1 cellular context compared by ENCODE assay signal in the genomic region with DNA sequence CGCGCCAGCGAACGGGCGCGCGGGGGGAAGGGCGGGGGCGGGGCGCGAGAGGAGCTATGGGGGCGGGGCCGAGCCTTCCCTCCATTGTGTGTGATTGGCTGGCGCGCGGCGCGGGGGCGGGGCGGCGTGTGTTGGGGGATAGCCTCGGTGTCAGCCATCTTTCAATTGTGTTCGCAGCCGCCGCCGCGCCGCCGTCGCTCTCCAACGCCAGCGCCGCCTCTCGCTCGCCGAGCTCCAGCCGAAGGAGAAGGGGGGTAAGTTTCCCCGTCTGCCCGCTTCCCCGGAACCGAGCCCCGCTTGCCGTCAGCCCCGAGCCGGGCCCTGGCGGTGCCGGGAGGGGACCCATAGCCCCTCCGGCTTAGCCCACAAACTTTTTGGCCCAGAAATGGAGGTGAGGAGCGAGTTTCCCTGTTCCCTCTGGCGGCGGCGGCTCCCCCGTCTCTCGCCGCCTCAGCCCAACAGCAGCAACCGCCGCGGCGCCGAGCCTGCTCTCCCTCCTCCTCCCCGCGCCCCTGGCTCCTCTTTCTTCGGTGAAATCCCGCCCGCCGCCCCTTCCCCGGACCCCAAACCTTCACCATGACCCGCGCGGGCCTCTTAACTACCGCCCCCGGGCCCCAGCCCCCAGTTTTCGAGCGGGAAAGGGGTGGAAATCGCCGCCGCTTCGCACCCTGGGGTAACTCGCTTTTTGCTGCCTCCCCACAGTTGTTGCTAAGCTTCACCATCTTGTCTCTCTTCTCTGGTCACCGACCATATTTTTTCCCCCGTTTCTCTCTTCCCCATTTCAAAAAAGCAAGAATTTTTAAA.
TF ChIP-seq lines count a peak whose summit lies in the region.

A gene (plus strand): TSS at position 159 of the 804 bp plus-strand sequence. CDS start 1,636 bp downstream, outside the sequence.

TF ChIP-seq in GM12878, 131 proteins besides CTCF, POLR2A, EP300 and RAD21 (continued from another document and continues in another):
- TF ChIP-seq, protein P1, sequence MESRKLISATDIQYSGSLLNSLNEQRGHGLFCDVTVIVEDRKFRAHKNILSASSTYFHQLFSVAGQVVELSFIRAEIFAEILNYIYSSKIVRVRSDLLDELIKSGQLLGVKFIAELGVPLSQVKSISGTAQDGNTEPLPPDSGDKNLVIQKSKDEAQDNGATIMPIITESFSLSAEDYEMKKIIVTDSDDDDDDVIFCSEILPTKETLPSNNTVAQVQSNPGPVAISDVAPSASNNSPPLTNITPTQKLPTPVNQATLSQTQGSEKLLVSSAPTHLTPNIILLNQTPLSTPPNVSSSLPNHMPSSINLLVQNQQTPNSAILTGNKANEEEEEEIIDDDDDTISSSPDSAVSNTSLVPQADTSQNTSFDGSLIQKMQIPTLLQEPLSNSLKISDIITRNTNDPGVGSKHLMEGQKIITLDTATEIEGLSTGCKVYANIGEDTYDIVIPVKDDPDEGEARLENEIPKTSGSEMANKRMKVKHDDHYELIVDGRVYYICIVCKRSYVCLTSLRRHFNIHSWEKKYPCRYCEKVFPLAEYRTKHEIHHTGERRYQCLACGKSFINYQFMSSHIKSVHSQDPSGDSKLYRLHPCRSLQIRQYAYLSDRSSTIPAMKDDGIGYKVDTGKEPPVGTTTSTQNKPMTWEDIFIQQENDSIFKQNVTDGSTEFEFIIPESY (IDR thresholded peaks at IDR 0.05): no peak
- TF ChIP-seq RELA (IDR thresholded peaks at IDR 0.05; ENCODE audit: borderline replicate concordance, partially characterized antibody) (peak; percentile 55), SMARCA5 (IDR thresholded peaks at IDR 0.05) (peak; percentile 41; the same call in 1 of the 2 replicates), TAF1 (IDR thresholded peaks at IDR 0.05; ENCODE audit: borderline replicate concordance, low read depth, low read length) (peak; percentile 92), MYB (IDR thresholded peaks at IDR 0.05; ENCODE audit: borderline replicate concordance, low read depth, low read length) (no peak), NR2C2 (IDR thresholded peaks at IDR 0.05; ENCODE audit: borderline replicate concordance, control insufficient read depth, insufficient read length, low read depth) (no peak), DPF2 (IDR thresholded peaks at IDR 0.05) (peak; percentile 68; the same call in 1 of the 2 replicates), MTA2 (IDR thresholded peaks at IDR 0.05; ENCODE audit: low read depth) (no peak), CEBPB (IDR thresholded peaks at IDR 0.05; ENCODE audit: borderline replicate concordance in 1 of 2, low read depth in 2 of 2, low read length in 2 of 2) (no peak), JUNB (IDR thresholded peaks at IDR 0.05) (no peak), PAX5 (IDR thresholded peaks at IDR 0.05; ENCODE audit: borderline replicate concordance, low read depth, low read length) (no peak), IKZF1 (conservative IDR thresholded peaks at IDR 0.05) (peak; percentile 19), BRCA1 (IDR thresholded peaks at IDR 0.05; ENCODE audit: low read depth, low read length) (no peak), CREB1 (IDR thresholded peaks at IDR 0.05; ENCODE audit: low read depth) (peak; percentile 52; the same call in 1 of the 2 replicates), ZNF217 (IDR thresholded peaks at IDR 0.05) (no peak), ZNF207 (IDR thresholded peaks at IDR 0.05; ENCODE audit: borderline replicate concordance) (no peak), CHD4 (IDR thresholded peaks at IDR 0.05) (no peak), MXI1 (IDR thresholded peaks at IDR 0.05; ENCODE audit: low read depth, low read length) (no peak), POLR2AphosphoS5 (IDR thresholded peaks at IDR 0.05; ENCODE audit: low read length) (peak; percentile 94), RAD51 (IDR thresholded peaks at IDR 0.05) (no peak), POLR2AphosphoS2 (IDR thresholded peaks at IDR 0.05; ENCODE audit: low read depth, low read length) (peak; percentile 93), STAT3 (IDR thresholded peaks at IDR 0.05; ENCODE audit: low read depth, low read length) (no peak), NFYA (IDR thresholded peaks at IDR 0.05; ENCODE audit: borderline replicate concordance, low read depth, low read length) (no peak), HCFC1 (IDR thresholded peaks at IDR 0.05; ENCODE audit: low read length) (no peak), GATAD2B (conservative IDR thresholded peaks at IDR 0.05; ENCODE audit: low read depth) (no peak), ESRRA (IDR thresholded peaks at IDR 0.05; ENCODE audit: low read length) (no peak), RCOR1 (conservative IDR thresholded peaks at IDR 0.05; ENCODE audit: low read depth, low read length) (no peak), NBN (IDR thresholded peaks at IDR 0.05) (peak; percentile 33; the same call in 1 of the 2 replicates)
- TF ChIP-seq, protein P2, sequence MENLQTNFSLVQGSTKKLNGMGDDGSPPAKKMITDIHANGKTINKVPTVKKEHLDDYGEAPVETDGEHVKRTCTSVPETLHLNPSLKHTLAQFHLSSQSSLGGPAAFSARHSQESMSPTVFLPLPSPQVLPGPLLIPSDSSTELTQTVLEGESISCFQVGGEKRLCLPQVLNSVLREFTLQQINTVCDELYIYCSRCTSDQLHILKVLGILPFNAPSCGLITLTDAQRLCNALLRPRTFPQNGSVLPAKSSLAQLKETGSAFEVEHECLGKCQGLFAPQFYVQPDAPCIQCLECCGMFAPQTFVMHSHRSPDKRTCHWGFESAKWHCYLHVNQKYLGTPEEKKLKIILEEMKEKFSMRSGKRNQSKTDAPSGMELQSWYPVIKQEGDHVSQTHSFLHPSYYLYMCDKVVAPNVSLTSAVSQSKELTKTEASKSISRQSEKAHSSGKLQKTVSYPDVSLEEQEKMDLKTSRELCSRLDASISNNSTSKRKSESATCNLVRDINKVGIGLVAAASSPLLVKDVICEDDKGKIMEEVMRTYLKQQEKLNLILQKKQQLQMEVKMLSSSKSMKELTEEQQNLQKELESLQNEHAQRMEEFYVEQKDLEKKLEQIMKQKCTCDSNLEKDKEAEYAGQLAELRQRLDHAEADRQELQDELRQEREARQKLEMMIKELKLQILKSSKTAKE (IDR thresholded peaks at IDR 0.05; ENCODE audit: low read depth, poor library complexity, severe bottlenecking): no peak
- TF ChIP-seq, protein P3, sequence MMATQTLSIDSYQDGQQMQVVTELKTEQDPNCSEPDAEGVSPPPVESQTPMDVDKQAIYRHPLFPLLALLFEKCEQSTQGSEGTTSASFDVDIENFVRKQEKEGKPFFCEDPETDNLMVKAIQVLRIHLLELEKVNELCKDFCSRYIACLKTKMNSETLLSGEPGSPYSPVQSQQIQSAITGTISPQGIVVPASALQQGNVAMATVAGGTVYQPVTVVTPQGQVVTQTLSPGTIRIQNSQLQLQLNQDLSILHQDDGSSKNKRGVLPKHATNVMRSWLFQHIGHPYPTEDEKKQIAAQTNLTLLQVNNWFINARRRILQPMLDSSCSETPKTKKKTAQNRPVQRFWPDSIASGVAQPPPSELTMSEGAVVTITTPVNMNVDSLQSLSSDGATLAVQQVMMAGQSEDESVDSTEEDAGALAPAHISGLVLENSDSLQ (IDR thresholded peaks at IDR 0.05): peak; percentile 70
- TF ChIP-seq, protein P4, sequence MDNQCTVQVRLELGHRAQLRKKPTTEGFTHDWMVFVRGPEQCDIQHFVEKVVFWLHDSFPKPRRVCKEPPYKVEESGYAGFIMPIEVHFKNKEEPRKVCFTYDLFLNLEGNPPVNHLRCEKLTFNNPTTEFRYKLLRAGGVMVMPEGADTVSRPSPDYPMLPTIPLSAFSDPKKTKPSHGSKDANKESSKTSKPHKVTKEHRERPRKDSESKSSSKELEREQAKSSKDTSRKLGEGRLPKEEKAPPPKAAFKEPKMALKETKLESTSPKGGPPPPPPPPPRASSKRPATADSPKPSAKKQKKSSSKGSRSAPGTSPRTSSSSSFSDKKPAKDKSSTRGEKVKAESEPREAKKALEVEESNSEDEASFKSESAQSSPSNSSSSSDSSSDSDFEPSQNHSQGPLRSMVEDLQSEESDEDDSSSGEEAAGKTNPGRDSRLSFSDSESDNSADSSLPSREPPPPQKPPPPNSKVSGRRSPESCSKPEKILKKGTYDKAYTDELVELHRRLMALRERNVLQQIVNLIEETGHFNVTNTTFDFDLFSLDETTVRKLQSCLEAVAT (IDR thresholded peaks at IDR 0.05): peak; percentile 87
- TF ChIP-seq, protein P5, sequence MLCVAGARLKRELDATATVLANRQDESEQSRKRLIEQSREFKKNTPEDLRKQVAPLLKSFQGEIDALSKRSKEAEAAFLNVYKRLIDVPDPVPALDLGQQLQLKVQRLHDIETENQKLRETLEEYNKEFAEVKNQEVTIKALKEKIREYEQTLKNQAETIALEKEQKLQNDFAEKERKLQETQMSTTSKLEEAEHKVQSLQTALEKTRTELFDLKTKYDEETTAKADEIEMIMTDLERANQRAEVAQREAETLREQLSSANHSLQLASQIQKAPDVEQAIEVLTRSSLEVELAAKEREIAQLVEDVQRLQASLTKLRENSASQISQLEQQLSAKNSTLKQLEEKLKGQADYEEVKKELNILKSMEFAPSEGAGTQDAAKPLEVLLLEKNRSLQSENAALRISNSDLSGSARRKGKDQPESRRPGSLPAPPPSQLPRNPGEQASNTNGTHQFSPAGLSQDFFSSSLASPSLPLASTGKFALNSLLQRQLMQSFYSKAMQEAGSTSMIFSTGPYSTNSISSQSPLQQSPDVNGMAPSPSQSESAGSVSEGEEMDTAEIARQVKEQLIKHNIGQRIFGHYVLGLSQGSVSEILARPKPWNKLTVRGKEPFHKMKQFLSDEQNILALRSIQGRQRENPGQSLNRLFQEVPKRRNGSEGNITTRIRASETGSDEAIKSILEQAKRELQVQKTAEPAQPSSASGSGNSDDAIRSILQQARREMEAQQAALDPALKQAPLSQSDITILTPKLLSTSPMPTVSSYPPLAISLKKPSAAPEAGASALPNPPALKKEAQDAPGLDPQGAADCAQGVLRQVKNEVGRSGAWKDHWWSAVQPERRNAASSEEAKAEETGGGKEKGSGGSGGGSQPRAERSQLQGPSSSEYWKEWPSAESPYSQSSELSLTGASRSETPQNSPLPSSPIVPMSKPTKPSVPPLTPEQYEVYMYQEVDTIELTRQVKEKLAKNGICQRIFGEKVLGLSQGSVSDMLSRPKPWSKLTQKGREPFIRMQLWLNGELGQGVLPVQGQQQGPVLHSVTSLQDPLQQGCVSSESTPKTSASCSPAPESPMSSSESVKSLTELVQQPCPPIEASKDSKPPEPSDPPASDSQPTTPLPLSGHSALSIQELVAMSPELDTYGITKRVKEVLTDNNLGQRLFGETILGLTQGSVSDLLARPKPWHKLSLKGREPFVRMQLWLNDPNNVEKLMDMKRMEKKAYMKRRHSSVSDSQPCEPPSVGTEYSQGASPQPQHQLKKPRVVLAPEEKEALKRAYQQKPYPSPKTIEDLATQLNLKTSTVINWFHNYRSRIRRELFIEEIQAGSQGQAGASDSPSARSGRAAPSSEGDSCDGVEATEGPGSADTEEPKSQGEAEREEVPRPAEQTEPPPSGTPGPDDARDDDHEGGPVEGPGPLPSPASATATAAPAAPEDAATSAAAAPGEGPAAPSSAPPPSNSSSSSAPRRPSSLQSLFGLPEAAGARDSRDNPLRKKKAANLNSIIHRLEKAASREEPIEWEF (IDR thresholded peaks at IDR 0.05; ENCODE audit: insufficient replicate concordance, low read depth, low read length): no peak
- TF ChIP-seq, protein P6, sequence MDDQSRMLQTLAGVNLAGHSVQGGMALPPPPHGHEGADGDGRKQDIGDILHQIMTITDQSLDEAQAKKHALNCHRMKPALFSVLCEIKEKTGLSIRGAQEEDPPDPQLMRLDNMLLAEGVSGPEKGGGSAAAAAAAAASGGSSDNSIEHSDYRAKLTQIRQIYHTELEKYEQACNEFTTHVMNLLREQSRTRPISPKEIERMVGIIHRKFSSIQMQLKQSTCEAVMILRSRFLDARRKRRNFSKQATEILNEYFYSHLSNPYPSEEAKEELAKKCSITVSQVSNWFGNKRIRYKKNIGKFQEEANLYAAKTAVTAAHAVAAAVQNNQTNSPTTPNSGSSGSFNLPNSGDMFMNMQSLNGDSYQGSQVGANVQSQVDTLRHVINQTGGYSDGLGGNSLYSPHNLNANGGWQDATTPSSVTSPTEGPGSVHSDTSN (IDR thresholded peaks at IDR 0.05; ENCODE audit: insufficient replicate concordance, low read depth, low read length): no peak
- TF ChIP-seq, protein P7, sequence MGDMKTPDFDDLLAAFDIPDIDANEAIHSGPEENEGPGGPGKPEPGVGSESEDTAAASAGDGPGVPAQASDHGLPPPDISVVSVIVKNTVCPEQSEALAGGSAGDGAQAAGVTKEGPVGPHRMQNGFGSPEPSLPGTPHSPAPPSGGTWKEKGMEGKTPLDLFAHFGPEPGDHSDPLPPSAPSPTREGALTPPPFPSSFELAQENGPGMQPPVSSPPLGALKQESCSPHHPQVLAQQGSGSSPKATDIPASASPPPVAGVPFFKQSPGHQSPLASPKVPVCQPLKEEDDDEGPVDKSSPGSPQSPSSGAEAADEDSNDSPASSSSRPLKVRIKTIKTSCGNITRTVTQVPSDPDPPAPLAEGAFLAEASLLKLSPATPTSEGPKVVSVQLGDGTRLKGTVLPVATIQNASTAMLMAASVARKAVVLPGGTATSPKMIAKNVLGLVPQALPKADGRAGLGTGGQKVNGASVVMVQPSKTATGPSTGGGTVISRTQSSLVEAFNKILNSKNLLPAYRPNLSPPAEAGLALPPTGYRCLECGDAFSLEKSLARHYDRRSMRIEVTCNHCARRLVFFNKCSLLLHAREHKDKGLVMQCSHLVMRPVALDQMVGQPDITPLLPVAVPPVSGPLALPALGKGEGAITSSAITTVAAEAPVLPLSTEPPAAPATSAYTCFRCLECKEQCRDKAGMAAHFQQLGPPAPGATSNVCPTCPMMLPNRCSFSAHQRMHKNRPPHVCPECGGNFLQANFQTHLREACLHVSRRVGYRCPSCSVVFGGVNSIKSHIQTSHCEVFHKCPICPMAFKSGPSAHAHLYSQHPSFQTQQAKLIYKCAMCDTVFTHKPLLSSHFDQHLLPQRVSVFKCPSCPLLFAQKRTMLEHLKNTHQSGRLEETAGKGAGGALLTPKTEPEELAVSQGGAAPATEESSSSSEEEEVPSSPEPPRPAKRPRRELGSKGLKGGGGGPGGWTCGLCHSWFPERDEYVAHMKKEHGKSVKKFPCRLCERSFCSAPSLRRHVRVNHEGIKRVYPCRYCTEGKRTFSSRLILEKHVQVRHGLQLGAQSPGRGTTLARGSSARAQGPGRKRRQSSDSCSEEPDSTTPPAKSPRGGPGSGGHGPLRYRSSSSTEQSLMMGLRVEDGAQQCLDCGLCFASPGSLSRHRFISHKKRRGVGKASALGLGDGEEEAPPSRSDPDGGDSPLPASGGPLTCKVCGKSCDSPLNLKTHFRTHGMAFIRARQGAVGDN (IDR thresholded peaks at IDR 0.05): no peak; the same call in 1 of the 2 replicates
- TF ChIP-seq, protein P8, sequence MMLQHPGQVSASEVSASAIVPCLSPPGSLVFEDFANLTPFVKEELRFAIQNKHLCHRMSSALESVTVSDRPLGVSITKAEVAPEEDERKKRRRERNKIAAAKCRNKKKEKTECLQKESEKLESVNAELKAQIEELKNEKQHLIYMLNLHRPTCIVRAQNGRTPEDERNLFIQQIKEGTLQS (IDR thresholded peaks at IDR 0.05; ENCODE audit: borderline replicate concordance, extremely low read depth, low read depth, low read length): no peak
